In the genomic region with DNA sequence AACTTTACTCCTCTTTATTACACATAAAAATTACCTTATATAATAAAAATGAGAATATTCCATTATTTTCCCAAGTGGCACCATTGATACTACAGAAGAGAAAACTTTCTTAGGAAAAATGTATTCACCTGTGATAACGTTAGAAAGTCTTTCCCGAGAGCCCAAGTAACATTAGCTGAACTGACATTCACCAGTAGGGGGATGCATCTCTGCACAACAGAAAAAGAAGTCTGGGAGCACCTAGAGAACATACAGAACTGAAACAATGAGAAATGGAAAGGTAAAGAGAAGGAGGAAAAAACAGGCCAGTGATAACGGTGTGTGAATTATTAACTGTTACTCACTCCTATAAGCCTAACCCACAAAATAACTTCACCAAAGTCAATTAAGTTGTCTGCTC, we compare ENCODE assay signal across 11 cellular contexts.
DNase-seq lines count a peak whose midpoint lies in the region; ATAC-seq, FAIRE-seq and TF ChIP-seq lines count a peak whose summit lies in the region.
"Had no signal": no experiment of that assay in that cellular context is flagged by ENCODE, and none has a peak within 500 bp of the region (broad histone marks: within the 10 kb centered on the region; RNA-seq: fewer than 3 reads in every experiment).

No MANE protein-coding gene starts in this region.

- TF ChIP-seq CTCF in GM12865 (IDR thresholded peaks at IDR 0.05; ENCODE audit: insufficient read depth, low read depth, low read length, missing control alignments) (peak; percentile 25), LNCAP (IDR thresholded peaks at IDR 0.05) (peak; percentile 60), astrocyte (IDR thresholded peaks at IDR 0.05; ENCODE audit: insufficient read depth, low read depth, low read length) (peak; percentile 26)

- H3K9ac ChIP-seq in astrocyte (ENCODE audit: low read length) (no peak overlapping the region), mesendoderm (ENCODE audit: low read length) (no peak overlapping the region)

- H3K4me1 ChIP-seq in astrocyte (ENCODE audit: insufficient read depth, low read length) (no peaks in the 10 kb centered on the region), mesendoderm (ENCODE audit: control insufficient read depth, low read depth, low read length) (no peaks in the 10 kb centered on the region)

- no peak overlapping the region for H3K4me2 ChIP-seq in astrocyte (ENCODE audit: low read length)
- no peak overlapping the region for H3K4me2 ChIP-seq in mesendoderm (ENCODE audit: low read length)

- no peak overlapping the region for H2BK15ac ChIP-seq in mesendoderm (replicated peaks; ENCODE audit: low read depth)

- H2AFZ ChIP-seq in astrocyte (ENCODE audit: low read depth, low read length) = no peak overlapping the region

- H3K18ac ChIP-seq in mesendoderm (ENCODE audit: low read length) = no peak overlapping the region

- no peak overlapping the region for H2BK120ac ChIP-seq in mesendoderm (ENCODE audit: low read depth, low read length)

- H3K27me3 Mint-ChIP-seq in astrocyte (ENCODE audit: low read depth, unreplicated experiment) = no peaks in the 10 kb centered on the region
- H3K27me3 Mint-ChIP-seq in activated T-helper 17 cell treated with anti-CD3 and anti-CD28 coated beads, Interleukin-2, amount 50 U/mL, for 72 hours = no peaks in the 10 kb centered on the region

- no peak for ATAC-seq in activated T-helper 17 cell treated with anti-CD3 and anti-CD28 coated beads, Interleukin-2, amount 50 U/mL, for 72 hours (replicated peaks)

- WGBS in mesendoderm (ENCODE audit: extremely low coverage, insufficient coverage, low lambda C conversion rate) = no CpG with 5 or more reads among the region's 3 CpGs

- H3K23ac ChIP-seq in mesendoderm (ENCODE audit: low read length) = no peak overlapping the region

- no peak overlapping the region for H4K5ac ChIP-seq in mesendoderm (ENCODE audit: low read length)

- H3K27ac Mint-ChIP-seq in astrocyte (ENCODE audit: unreplicated experiment) = no peak overlapping the region
- no peak overlapping the region for H3K27ac Mint-ChIP-seq in activated T-helper 17 cell treated with anti-CD3 and anti-CD28 coated beads, Interleukin-2, amount 50 U/mL, for 72 hours

- no peak overlapping the region for H3K4me3 ChIP-seq in GM12865 (ENCODE audit: low read depth, low read length)
- no peak overlapping the region for H3K4me3 ChIP-seq in astrocyte (ENCODE audit: insufficient read depth, low read depth, low read length)
- no peak overlapping the region for H3K4me3 ChIP-seq in mesendoderm (ENCODE audit: low read length)

- H3K4ac ChIP-seq in mesendoderm (ENCODE audit: low read depth, low read length) = no peak overlapping the region

- no peak overlapping the region for H4K8ac ChIP-seq in mesendoderm (ENCODE audit: low read depth, low read length)

- H3K9me3 ChIP-seq in astrocyte (ENCODE audit: insufficient read depth, low read depth, low read length) = no peaks in the 10 kb centered on the region

- H3K9me3 Mint-ChIP-seq in astrocyte (ENCODE audit: unreplicated experiment) = no peaks in the 10 kb centered on the region
- H3K9me3 Mint-ChIP-seq in activated T-helper 17 cell treated with anti-CD3 and anti-CD28 coated beads, Interleukin-2, amount 50 U/mL, for 72 hours = peaks cover 5% of the 10 kb centered on the region

- DNase-seq in GM12865 (ENCODE audit: low read depth) (peak; percentile 8), astrocyte (ENCODE audit: low read depth) (no peak), mesendoderm (peak; percentile 70), SIG-M5 (lab: John Stamatoyannopoulos, UW) (no peak), ureter (ENCODE audit: low spot score) (no peak)
- no peak for DNase-seq in activated CD4-positive, alpha-beta T cell treated with anti-CD3 and anti-CD28 coated beads for 48 hours
- DNase-seq: RPMI8226; stimulated activated CD4-positive, alpha-beta T cell treated with anti-CD3 and anti-CD28 coated beads, Interleukin-1b, Interleukin-23, amount 100 ng/mL, for 48 hours had no signal

- H4K20me1 ChIP-seq in astrocyte (ENCODE audit: insufficient read depth, low read length) = no peaks in the 10 kb centered on the region

- H3K27ac ChIP-seq in astrocyte (ENCODE audit: low read depth, low read length) (no peak overlapping the region), mesendoderm (ENCODE audit: low read depth, low read length) (no peak overlapping the region)

- H3K27me3 ChIP-seq in astrocyte (ENCODE audit: insufficient read depth, low read length) (no peaks in the 10 kb centered on the region), mesendoderm (ENCODE audit: insufficient read depth, low read length, poor library complexity) (no peaks in the 10 kb centered on the region)

- H3K4me3 Mint-ChIP-seq in astrocyte (ENCODE audit: unreplicated experiment) = no peak overlapping the region
- H3K4me3 Mint-ChIP-seq in activated T-helper 17 cell treated with anti-CD3 and anti-CD28 coated beads, Interleukin-2, amount 50 U/mL, for 72 hours = no peak overlapping the region

- no peaks in the 10 kb centered on the region for H3K4me1 Mint-ChIP-seq in astrocyte (ENCODE audit: low read depth, unreplicated experiment)
- no peaks in the 10 kb centered on the region for H3K4me1 Mint-ChIP-seq in activated T-helper 17 cell treated with anti-CD3 and anti-CD28 coated beads, Interleukin-2, amount 50 U/mL, for 72 hours

- no peak overlapping the region for H2AK5ac ChIP-seq in mesendoderm (ENCODE audit: low read length)

- H3K36me3 ChIP-seq in astrocyte (ENCODE audit: insufficient read depth, low read length) (no peaks in the 10 kb centered on the region), mesendoderm (ENCODE audit: control insufficient read depth, insufficient read depth, low read length) (no peaks in the 10 kb centered on the region)

- H3K56ac ChIP-seq in mesendoderm (ENCODE audit: low read length) = no peak overlapping the region

- no peaks in the 10 kb centered on the region for H3K79me2 ChIP-seq in astrocyte (ENCODE audit: insufficient read depth, low read length)
- H3K79me2 ChIP-seq in mesendoderm (ENCODE audit: control insufficient read depth, insufficient read depth, low read length) = no peaks in the 10 kb centered on the region

- FAIRE-seq in astrocyte (lab: Jason Lieb, UNC) = no peak
- FAIRE-seq: endometrium had no signal

- H3K36me3 Mint-ChIP-seq in astrocyte (ENCODE audit: low read depth, unreplicated experiment) = no peaks in the 10 kb centered on the region
- H3K36me3 Mint-ChIP-seq in activated T-helper 17 cell treated with anti-CD3 and anti-CD28 coated beads, Interleukin-2, amount 50 U/mL, for 72 hours (ENCODE audit: low read depth) = no peaks in the 10 kb centered on the region

- H3K79me1 ChIP-seq in mesendoderm (ENCODE audit: low read length) = no peaks in the 10 kb centered on the region

- no peak overlapping the region for H2BK5ac ChIP-seq in mesendoderm (ENCODE audit: low read length)

Comparison
In these comparisons a context has a peak if more than half of its experiments do, and no peak if none do; other contexts are left out.
1. DNase-seq: peak in GM12865 (single experiment) and mesendoderm (single experiment); none in astrocyte (single experiment), activated CD4-positive, alpha-beta T cell treated with anti-CD3 and anti-CD28 coated beads for 48 hours (single experiment), SIG-M5 (single experiment) and ureter (single experiment).
2. Peak in every context shown above with its lines, with median percentiles within 50 percentile points of each other: CTCF ChIP-seq.